Comparison of ENCODE assay signal across 8 cellular contexts in the genomic region with DNA sequence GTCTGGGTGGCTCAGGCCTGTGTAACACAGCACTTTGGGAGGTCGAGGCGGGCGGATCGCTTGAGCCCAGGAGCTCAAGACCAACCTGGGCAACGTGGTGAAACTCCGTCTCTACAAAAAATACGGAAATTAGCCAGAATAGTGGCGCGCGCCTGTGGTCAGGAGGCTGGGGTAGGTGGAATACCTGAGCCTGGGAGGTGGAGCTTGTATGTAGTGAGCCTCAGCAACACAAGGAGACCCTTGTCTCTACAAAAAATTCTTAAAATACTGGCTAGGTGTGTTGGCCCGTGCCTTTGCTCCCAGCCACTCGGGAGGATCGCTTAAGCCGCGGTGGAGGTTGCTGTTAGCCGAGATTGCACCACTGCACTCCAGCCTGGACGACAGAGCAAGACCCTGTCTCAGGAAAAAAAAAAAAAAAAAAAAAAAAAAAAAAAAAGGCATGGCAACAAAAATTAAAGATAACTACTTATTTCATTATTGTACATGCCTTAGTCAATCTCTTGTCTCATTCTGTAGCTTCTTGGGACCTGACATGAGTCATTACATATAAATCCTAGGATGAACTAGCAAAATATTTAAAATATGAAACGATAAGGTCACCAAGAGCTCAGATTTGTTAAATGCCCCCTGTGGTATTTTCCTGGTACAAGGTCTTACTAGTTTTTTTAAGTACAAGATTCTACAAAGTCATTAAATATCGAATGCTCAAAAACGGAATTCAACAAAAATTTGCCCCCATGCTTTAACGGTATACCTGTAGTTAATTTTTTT. TPM values are rescaled to one million over a fixed set of nuclear protein-coding genes. Genes with fewer than 3 reads are reported as not detected.
DNase-seq lines count a peak whose midpoint lies in the region; ATAC-seq and TF ChIP-seq lines count a peak whose summit lies in the region.

No MANE protein-coding gene starts in this region.

- ATAC-seq in GM18502 (IDR thresholded peaks at IDR 0.05; ENCODE audit: poor library complexity, unreplicated experiment) (peak; percentile 16), GM18519 (IDR thresholded peaks at IDR 0.05; ENCODE audit: low FRiP score, unreplicated experiment) (no peak)

- H3K9me3 ChIP-seq in skeletal muscle satellite cell (replicated peaks; ENCODE audit: low read length): no peaks in the 10 kb centered on the region

- peaks cover 59% of the 10 kb centered on the region for H3K36me3 ChIP-seq in skeletal muscle satellite cell (ENCODE audit: insufficient read depth, low read length)

- peaks cover 34% of the 10 kb centered on the region for H3K4me1 ChIP-seq in skeletal muscle satellite cell (ENCODE audit: control insufficient read depth, insufficient read depth, low read length)

- no peak for TF ChIP-seq CTCF in LNCaP clone FGC (IDR thresholded peaks at IDR 0.05; ENCODE audit: control insufficient read depth, extremely low read depth, insufficient read depth)

- H3K4me3 ChIP-seq in LNCaP clone FGC (ENCODE audit: low read depth, low read length) (peak overlapping the region; percentile 95), skeletal muscle satellite cell (ENCODE audit: low read length) (peak overlapping the region; percentile 80)

- H3K4me2 ChIP-seq in skeletal muscle satellite cell (ENCODE audit: low read length): peak overlapping the region; percentile 93

- H3K27me3 ChIP-seq in skeletal muscle satellite cell (ENCODE audit: control insufficient read depth, insufficient read depth, low read length): no peaks in the 10 kb centered on the region

- peak overlapping the region; percentile 99 for H3K9ac ChIP-seq in skeletal muscle satellite cell (ENCODE audit: low read depth, low read length)

- peak; percentile 22 for DNase-seq in LNCaP clone FGC (ENCODE audit: low read depth)
- DNase-seq in activated T-cell treated with anti-CD3 and anti-CD28 coated beads for 4 hours: peak; percentile 20
- peak; percentile 50 for DNase-seq in glomerular visceral epithelial cell (ENCODE audit: extremely low spot score)
- no peak for DNase-seq in GM19240 (ENCODE audit: insufficient read length, low spot score)
- no peak for DNase-seq in activated CD4-positive, CD25-positive, alpha-beta regulatory T cell treated with anti-CD3 and anti-CD28 coated beads, Interleukin-2, amount 50 U/mL, for 72 hours

RNA-seq across cellular contexts. Expression of a gene that starts 1.1 kb away (rescaled TPM):
- total RNA-seq in skeletal muscle satellite cell (2012; rRNA removed): 157 and 165 TPM in 2 replicates

RNA-seq across cellular contexts. Expression of a gene that starts 1.3 kb away (rescaled TPM):
- 9.0 and 15.7 TPM in 2 replicates for total RNA-seq in skeletal muscle satellite cell (2012; rRNA removed)

RNA-seq across cellular contexts. Expression of a gene that starts 43.9 kb away (rescaled TPM):
- 25.6 and 28.9 TPM in 2 replicates for total RNA-seq in skeletal muscle satellite cell (2012; rRNA removed)

Comparison
In these comparisons a context has a peak if more than half of its experiments do, and no peak if none do; other contexts are left out.
1. DNase-seq: peak in LNCaP clone FGC (single experiment), activated T-cell treated with anti-CD3 and anti-CD28 coated beads for 4 hours (single experiment) and glomerular visceral epithelial cell (single experiment); none in GM19240 (single experiment) and activated CD4-positive, CD25-positive, alpha-beta regulatory T cell treated with anti-CD3 and anti-CD28 coated beads, Interleukin-2, amount 50 U/mL, for 72 hours (single experiment).